ENCODE assay signal across 27 cellular contexts in genomic region chr20:44931911-44932310, GRCh38. TPM values are rescaled to one million over a fixed set of nuclear protein-coding genes. Genes with fewer than 3 reads are reported as not detected.
DNase-seq lines count a peak whose midpoint lies in the region; ATAC-seq, FAIRE-seq and TF ChIP-seq lines count a peak whose summit lies in the region.
"Had no signal": no experiment of that assay in that cellular context is flagged by ENCODE, and none has a peak within 500 bp of the region (broad histone marks: within the 10 kb centered on the region; RNA-seq: fewer than 3 reads in every experiment).

No MANE protein-coding gene starts in this region.

- no peak for TF ChIP-seq CTCF in HCT116 (IDR thresholded peaks at IDR 0.05 in 2 of 3, conservative IDR thresholded peaks at IDR 0.05 in 1 of 3; ENCODE audit: borderline replicate concordance in 1 of 3, insufficient read depth in 1 of 3, low read depth in 2 of 3, low read length in 2 of 3)
- no peak for TF ChIP-seq CTCF in K562 (IDR thresholded peaks at IDR 0.05 in 2 of 3, conservative IDR thresholded peaks at IDR 0.05 in 1 of 3; ENCODE audit: insufficient read depth in 2 of 3, low read depth in 1 of 3, low read length in 3 of 3)

- TF ChIP-seq POLR2A in HCT116 (IDR thresholded peaks at IDR 0.05; ENCODE audit: borderline replicate concordance, extremely low read depth, insufficient read depth, insufficient read length), result no peak
- TF ChIP-seq POLR2A in K562 (conservative IDR thresholded peaks at IDR 0.05), result no peak

- RAD21 ChIA-PET in HCT116 (lab: Charles Lee; ENCODE audit: low non-redundant PET in 1 of 2, low total read pairs in 2 of 2, uncharacterized antibody in 2 of 2, unreplicated experiment in 2 of 2), result no interaction called here

- POLR2A ChIA-PET in HCT116 (lab: Charles Lee), result interaction anchor here (0.6 to 1.3 kb wide), 2 partner anchors 15 to 22 kb away, joined by 3 to 4 read pairs; partner anchors contain the start of gene PABPC1L
- POLR2A ChIA-PET in K562 (lab: Yijun Ruan, JAX), result interaction anchor here (0.6 to 2.8 kb wide), 3 partner anchors 9 to 28 kb away, joined by 3 to 15 read pairs (median 5); partner anchors contain the start of gene TOMM34
- POLR2A ChIA-PET in activated CD4-positive, alpha-beta T cell treated with anti-CD3 and anti-CD28 coated beads for 36 hours (lab: Charles Lee), result no interaction called here
- POLR2A ChIA-PET in HEK293T (lab: Yijun Ruan, JAX), result interaction anchor here (1.0 kb wide), 1 partner anchor 28 kb away, joined by 3 read pairs; the partner anchor contains the start of gene TOMM34

- H3K4me2 ChIP-seq in HCT116 (ENCODE audit: low read length) (no peak overlapping the region), K562 (ENCODE audit: insufficient read depth, low read length) (no peak overlapping the region)
- H3K4me2 ChIP-seq: SK-N-SH had no signal

- no peaks in the 10 kb centered on the region for H3K9me2 ChIP-seq in HCT116 (ENCODE audit: insufficient read depth)
- H3K9me2 ChIP-seq: SK-N-SH had no signal

- H3K9ac ChIP-seq in HCT116 (ENCODE audit: low read length) (no peak overlapping the region), K562 (ENCODE audit: insufficient read depth in 1 of 2, low read depth in 2 of 2, low read length in 2 of 2) (no peak overlapping the region)
- H3K9ac ChIP-seq: SK-N-SH had no signal

- no peaks in the 10 kb centered on the region for H3K9me1 ChIP-seq in K562 (ENCODE audit: control insufficient read depth, insufficient read depth, low read length)

- H3K27ac Mint-ChIP-seq in activated CD4-positive, alpha-beta T cell treated with anti-CD3 and anti-CD28 coated beads for 36 hours, result no peak overlapping the region
- H3K27ac Mint-ChIP-seq: T-helper 1 cell treated with Interleukin-12 subunit alpha and Interleukin-12 subunit beta and Interleukin-4 antibody, amounts not matched to agents 30 μg/mL and 1 μg/mL, for 36 hours had no signal

- WGBS in K562 (ENCODE audit: insufficient coverage, low coverage, missing lambda C conversion rate), result 56% methylated on average over 3 of the region's 3 CpGs

- H4K20me1 ChIP-seq in HCT116 (ENCODE audit: insufficient read depth) (no peaks in the 10 kb centered on the region), K562 (replicated peaks; ENCODE audit: control insufficient read depth, insufficient read depth, low read length) (no peaks in the 10 kb centered on the region; the same call in 1 of the 2 replicates)

- H3K36me3 ChIP-seq in HCT116 (ENCODE audit: control insufficient read depth in 1 of 2, insufficient read depth in 2 of 2, low read length in 2 of 2) (peaks cover 22 to 23% of the 10 kb centered on the region in 2 experiments; a peak in 3 of 4 replicates), K562 (ENCODE audit: control insufficient read depth, insufficient read depth, low read length) (peaks cover 56% of the 10 kb centered on the region; the same call in 2 of the 3 replicates)
- H3K36me3 ChIP-seq: Peyer's patch had no signal

- H3K27me3 Mint-ChIP-seq in activated CD4-positive, alpha-beta T cell treated with anti-CD3 and anti-CD28 coated beads for 36 hours, result no peaks in the 10 kb centered on the region
- H3K27me3 Mint-ChIP-seq: CD8-positive, alpha-beta memory T cell had no signal

- H3K4me3 Mint-ChIP-seq in activated CD4-positive, alpha-beta T cell treated with anti-CD3 and anti-CD28 coated beads for 36 hours, result no peak overlapping the region
- H3K4me3 Mint-ChIP-seq: CD14-positive monocyte; CD8-positive, alpha-beta memory T cell; T-helper 1 cell treated with Interleukin-12 subunit alpha and Interleukin-12 subunit beta and Interleukin-4 antibody, amounts not matched to agents 30 μg/mL and 1 μg/mL, for 36 hours had no signal

- H3K9me3 ChIP-seq in HCT116 (ENCODE audit: control insufficient read depth in 1 of 2, insufficient read depth in 1 of 2, low read depth in 1 of 2, low read length in 2 of 2), result no peaks in the 10 kb centered on the region
- no peaks in the 10 kb centered on the region for H3K9me3 ChIP-seq in K562 (replicated peaks; ENCODE audit: control insufficient read depth, insufficient read depth, low read depth, low read length)
- H3K9me3 ChIP-seq: BE2C, MG63, Peyer's patch, SK-N-SH had no signal

- no peaks in the 10 kb centered on the region for H3K4me1 Mint-ChIP-seq in activated CD4-positive, alpha-beta T cell treated with anti-CD3 and anti-CD28 coated beads for 36 hours
- H3K4me1 Mint-ChIP-seq: CD14-positive monocyte; CD8-positive, alpha-beta memory T cell had no signal

- no peak for DNase-seq in HCT116 (ENCODE audit: low read depth, low spot score)
- DNase-seq in M059J (ENCODE audit: low read depth), result peak; percentile 84
- DNase-seq in K562 (ENCODE audit: extremely low read depth in 1 of 4, low spot score in 3 of 4), result no peak
- no peak for DNase-seq in OCI-M1 (lab: John Stamatoyannopoulos, UW)
- no peak for DNase-seq in activated CD4-positive, alpha-beta T cell treated with anti-CD3 and anti-CD28 coated beads for 36 hours
- DNase-seq in HEK293T (ENCODE audit: extremely low spot score), result no peak
- DNase-seq: ACHN; BE2C; Calu3; CD8-positive, alpha-beta memory T cell; DMS153; DND-41; H7; Kasumi-1; MG63; NCI-H2029; NCI-H446; NCI-H524 treated with DMSO at 0.1 percent for 48 hours; NCI-H82; NK-92 treated with Interleukin-12 subunit alpha and Interleukin-12 subunit beta, amount 100 ng/mL, for 24 hours; Peyer's patch; SK-N-SH; SW 1271 had no signal

- no peak overlapping the region for H3K27ac ChIP-seq in HCT116 (ENCODE audit: low read depth, low read length)
- no peak overlapping the region for H3K27ac ChIP-seq in K562 (ENCODE audit: extremely low read depth, low read depth, low read length)
- H3K27ac ChIP-seq: Peyer's patch had no signal

- H2AFZ ChIP-seq in HCT116 (ENCODE audit: low read depth, low read length, poor library complexity, severe bottlenecking) (no peak overlapping the region), K562 (ENCODE audit: low read depth, low read length) (no peak overlapping the region)

- H3K9me3 Mint-ChIP-seq in activated CD4-positive, alpha-beta T cell treated with anti-CD3 and anti-CD28 coated beads for 36 hours (ENCODE audit: low read depth), result no peaks in the 10 kb centered on the region
- H3K9me3 Mint-ChIP-seq: CD14-positive monocyte; CD8-positive, alpha-beta memory T cell; T-helper 1 cell treated with Interleukin-12 subunit alpha and Interleukin-12 subunit beta and Interleukin-4 antibody, amounts not matched to agents 30 μg/mL and 1 μg/mL, for 36 hours had no signal

- H3K27me3 ChIP-seq in HCT116 (ENCODE audit: insufficient read depth, low read length) (no peaks in the 10 kb centered on the region), K562 (ENCODE audit: control insufficient read depth in 2 of 2, insufficient read depth in 2 of 2, low read length in 2 of 2) (no peaks in the 10 kb centered on the region)
- H3K27me3 ChIP-seq: BE2C, MG63, Peyer's patch had no signal

- in situ Hi-C loops in K562 (cut with MboI), result no loop called here

- H3K79me2 ChIP-seq in HCT116 (ENCODE audit: insufficient read depth, low read length) (no peaks in the 10 kb centered on the region), K562 (ENCODE audit: control insufficient read depth, insufficient read depth, low read length) (no peaks in the 10 kb centered on the region)

- TSS peak; percentile 53 for BruUV-seq in HCT116 (replicated peaks; lab: Mats Ljungman, UMichigan)
- BruUV-seq in K562 (replicated peaks; lab: Mats Ljungman, UMichigan), result TSS peak; percentile 56

- ATAC-seq in HCT116 (no peak), K562 (no peak), HG02678 (IDR thresholded peaks at IDR 0.05; ENCODE audit: unreplicated experiment) (no peak)
- no peak for ATAC-seq in activated CD4-positive, alpha-beta T cell treated with anti-CD3 and anti-CD28 coated beads for 36 hours

- intact Hi-C loops in HCT116 (cut with micrococcal nuclease) (no loop called here), K562 (cut with micrococcal nuclease) (no loop called here)
- intact Hi-C loops in activated CD4-positive, alpha-beta T cell treated with anti-CD3 and anti-CD28 coated beads for 36 hours (cut with DNase I, micrococcal nuclease), result no loop called here

- peaks cover 21% of the 10 kb centered on the region for H3K36me3 Mint-ChIP-seq in activated CD4-positive, alpha-beta T cell treated with anti-CD3 and anti-CD28 coated beads for 36 hours (ENCODE audit: low read depth)

- CTCF ChIA-PET in HCT116 (lab: Charles Lee), result no interaction called here
- CTCF ChIA-PET in K562 (lab: Yijun Ruan, JAX; ENCODE audit: low intra/inter-chr PET ratio), result no interaction called here
- CTCF ChIA-PET in activated CD4-positive, alpha-beta T cell treated with anti-CD3 and anti-CD28 coated beads for 36 hours (lab: Charles Lee), result interaction anchor here (0.8 kb wide), 1 partner anchor 9 kb away, joined by 3 read pairs; no protein-coding TSS in a partner anchor
- CTCF ChIA-PET in HEK293T (lab: Yijun Ruan, JAX), result no interaction called here

- H3K4me1 ChIP-seq in HCT116 (ENCODE audit: control insufficient read depth in 1 of 2, insufficient read depth in 2 of 2, low read length in 2 of 2) (no peaks in the 10 kb centered on the region), K562 (replicated peaks in 1 of 2; ENCODE audit: control insufficient read depth in 2 of 2, insufficient read depth in 2 of 2, low read length in 2 of 2) (no peaks in the 10 kb centered on the region)
- H3K4me1 ChIP-seq: BE2C, Peyer's patch had no signal

- TF ChIP-seq RAD21 in HCT116 (IDR thresholded peaks at IDR 0.05; ENCODE audit: low read depth), result no peak
- no peak for TF ChIP-seq RAD21 in K562 (CRISPR knock-in tag; conservative IDR thresholded peaks at IDR 0.05 in 1 of 2, IDR thresholded peaks at IDR 0.05 in 1 of 2)

- TF ChIP-seq EP300 in K562 (IDR thresholded peaks at IDR 0.05; ENCODE audit: low read length), result no peak

- H3K4me3 ChIP-seq in HCT116 (replicated peaks in 1 of 2; ENCODE audit: low read depth in 1 of 2, low read length in 2 of 2) (no peak overlapping the region), K562 (no peak overlapping the region)
- H3K4me3 ChIP-seq: MG63, Peyer's patch had no signal

- no peak for FAIRE-seq in K562 (lab: Jason Lieb, UNC)
- FAIRE-seq: GM18507 had no signal

RNA-seq across cellular contexts. Expression of gene PABPC1L, which starts 22.1 kb away (rescaled TPM):
- total RNA-seq in HCT116 (2021; ENCODE audit: unreplicated experiment) (127 TPM), K562 (2014; rRNA removed) (15.8 and 22.2 TPM in 2 replicates), K562 (2014; rRNA removed; fragmentation: Illumina TruSeq; extraction: Trizol) (12.6 and 13.8 TPM in 2 replicates), K562 (2015; rRNA removed; fragmentation: Illumina TruSeq; extraction: Trizol) (12.2 and 12.9 TPM in 2 replicates), K562 (2021) (38.8 and 48.2 TPM in 2 replicates)
- polyA plus RNA-seq in HCT116 (2012), result 140 and 170 TPM in 2 replicates
- total RNA-seq in M059J (2014; rRNA removed; shearing (Covaris generic)), result 1.8 and 6.1 TPM in 2 replicates
- total RNA-seq in K562 (2011; cell fraction: chromatin; rRNA removed; ENCODE audit: low replicate concordance), result 609 and 822 TPM in 2 replicates
- 341 and 348 TPM in 2 replicates for total RNA-seq in K562 (2011; cell fraction: nucleolus; rRNA removed)
- 412 and 472 TPM in 2 replicates for total RNA-seq in K562 (2011; cell fraction: nucleoplasm; rRNA removed)
- polyA plus RNA-seq in K562 (2011; rRNA removed) (64.2 and 78.4 TPM in 2 replicates), K562 (2014; fragmentation: Illumina TruSeq; extraction: Trizol) (43.8 and 48.8 TPM in 2 replicates), K562 (2014; fragmentation: Nextera tagmentation; extraction: Ambion mirVana) (1 to 10 TPM; 6.0 to 7.2 TPM), K562 (2014; rRNA removed) (89.7 and 90.3 TPM in 2 replicates)
- 39.8 and 42.7 TPM in 2 replicates for polyA plus RNA-seq in K562 (2011; cell fraction: cytosol; rRNA removed)
- 277 and 391 TPM in 2 replicates for polyA plus RNA-seq in K562 (2011; cell fraction: nucleus; rRNA removed)
- 39.2 and 228 TPM in 2 replicates for polyA plus RNA-seq in K562 (2012)
- 19.6 and 23.4 TPM in 2 replicates for polyA minus RNA-seq in K562 (2011; rRNA and poly(A)+ RNA removed)
- 7.3 and 13.4 TPM in 2 replicates for polyA minus RNA-seq in K562 (2011; cell fraction: cytosol; rRNA and poly(A)+ RNA removed)
- polyA minus RNA-seq in K562 (2011; cell fraction: nucleus; rRNA and poly(A)+ RNA removed), result 52.9 and 54.2 TPM in 2 replicates
- total RNA-seq in activated CD4-positive, alpha-beta T cell treated with anti-CD3 and anti-CD28 coated beads for 36 hours, result 10 to 100 TPM; 61.7 to 71.3 TPM

RNA-seq across cellular contexts. Expression of gene TOMM34, which starts 28.3 kb away (rescaled TPM):
- 51.7 TPM for total RNA-seq in HCT116 (2021; ENCODE audit: unreplicated experiment)
- 35.9 and 47.4 TPM in 2 replicates for polyA plus RNA-seq in HCT116 (2012)
- total RNA-seq in M059J (2014; rRNA removed; shearing (Covaris generic)), result 113 and 118 TPM in 2 replicates
- 7.3 and 11.7 TPM in 2 replicates for total RNA-seq in K562 (2011; cell fraction: chromatin; rRNA removed; ENCODE audit: low replicate concordance)
- 10.5 and 10.8 TPM in 2 replicates for total RNA-seq in K562 (2011; cell fraction: nucleolus; rRNA removed)
- 13.0 and 16.9 TPM in 2 replicates for total RNA-seq in K562 (2011; cell fraction: nucleoplasm; rRNA removed)
- 41.7 and 49.7 TPM in 2 replicates for total RNA-seq in K562 (2014; rRNA removed)
- 30.9 and 31.7 TPM in 2 replicates for total RNA-seq in K562 (2014; rRNA removed; fragmentation: Illumina TruSeq; extraction: Trizol)
- 30.3 and 31.4 TPM in 2 replicates for total RNA-seq in K562 (2015; rRNA removed; fragmentation: Illumina TruSeq; extraction: Trizol)
- 41.3 and 43.4 TPM in 2 replicates for total RNA-seq in K562 (2021)
- 49.1 and 56.0 TPM in 2 replicates for polyA plus RNA-seq in K562 (2011; rRNA removed)
- 50.8 and 67.9 TPM in 2 replicates for polyA plus RNA-seq in K562 (2011; cell fraction: cytosol; rRNA removed)
- polyA plus RNA-seq in K562 (2011; cell fraction: nucleus; rRNA removed), result 34.3 and 45.6 TPM in 2 replicates
- 34.8 and 51.5 TPM in 2 replicates for polyA plus RNA-seq in K562 (2012)
- polyA plus RNA-seq in K562 (2014; fragmentation: Illumina TruSeq; extraction: Trizol), result 62.6 and 69.4 TPM in 2 replicates
- 10 to 100 TPM; 18.1 to 32.6 TPM for polyA plus RNA-seq in K562 (2014; fragmentation: Nextera tagmentation; extraction: Ambion mirVana)
- polyA plus RNA-seq in K562 (2014; rRNA removed), result 44.8 and 50.6 TPM in 2 replicates
- 24.5 and 32.5 TPM in 2 replicates for polyA minus RNA-seq in K562 (2011; rRNA and poly(A)+ RNA removed)
- 15.4 and 19.2 TPM in 2 replicates for polyA minus RNA-seq in K562 (2011; cell fraction: cytosol; rRNA and poly(A)+ RNA removed)
- 7.7 and 9.7 TPM in 2 replicates for polyA minus RNA-seq in K562 (2011; cell fraction: nucleus; rRNA and poly(A)+ RNA removed)
- 10 to 100 TPM; 56.5 to 61.2 TPM for total RNA-seq in activated CD4-positive, alpha-beta T cell treated with anti-CD3 and anti-CD28 coated beads for 36 hours

RNA-seq across cellular contexts. Expression of gene STK4, which starts 34.4 kb away (rescaled TPM):
- total RNA-seq in HCT116 (2021; ENCODE audit: unreplicated experiment), result 45.4 TPM
- polyA plus RNA-seq in HCT116 (2012), result 10.2 and 11.5 TPM in 2 replicates
- 39.0 and 56.0 TPM in 2 replicates for total RNA-seq in M059J (2014; rRNA removed; shearing (Covaris generic))
- 54.9 and 167 TPM in 2 replicates for total RNA-seq in K562 (2011; cell fraction: chromatin; rRNA removed; ENCODE audit: low replicate concordance)
- total RNA-seq in K562 (2011; cell fraction: nucleolus; rRNA removed), result 25.5 and 35.5 TPM in 2 replicates
- 67.2 and 90.2 TPM in 2 replicates for total RNA-seq in K562 (2011; cell fraction: nucleoplasm; rRNA removed)
- 17.1 and 19.8 TPM in 2 replicates for total RNA-seq in K562 (2014; rRNA removed)
- total RNA-seq in K562 (2014; rRNA removed; fragmentation: Illumina TruSeq; extraction: Trizol), result 30.6 and 33.8 TPM in 2 replicates
- 27.6 and 30.4 TPM in 2 replicates for total RNA-seq in K562 (2015; rRNA removed; fragmentation: Illumina TruSeq; extraction: Trizol)
- 27.4 and 27.5 TPM in 2 replicates for total RNA-seq in K562 (2021)
- 22.7 and 29.7 TPM in 2 replicates for polyA plus RNA-seq in K562 (2011; rRNA removed)
- 7.7 and 11.9 TPM in 2 replicates for polyA plus RNA-seq in K562 (2011; cell fraction: cytosol; rRNA removed)
- 23.9 and 27.6 TPM in 2 replicates for polyA plus RNA-seq in K562 (2011; cell fraction: nucleus; rRNA removed)
- polyA plus RNA-seq in K562 (2012), result 12.6 and 13.5 TPM in 2 replicates
- 20.3 and 22.2 TPM in 2 replicates for polyA plus RNA-seq in K562 (2014; fragmentation: Illumina TruSeq; extraction: Trizol)
- 10 to 100 TPM; 11.9 to 12.0 TPM for polyA plus RNA-seq in K562 (2014; fragmentation: Nextera tagmentation; extraction: Ambion mirVana)
- polyA plus RNA-seq in K562 (2014; rRNA removed), result 16.7 and 19.0 TPM in 2 replicates
- 47.4 and 53.4 TPM in 2 replicates for polyA minus RNA-seq in K562 (2011; rRNA and poly(A)+ RNA removed)
- polyA minus RNA-seq in K562 (2011; cell fraction: cytosol; rRNA and poly(A)+ RNA removed), result 10.5 and 13.9 TPM in 2 replicates
- 34.6 and 48.3 TPM in 2 replicates for polyA minus RNA-seq in K562 (2011; cell fraction: nucleus; rRNA and poly(A)+ RNA removed)
- total RNA-seq in activated CD4-positive, alpha-beta T cell treated with anti-CD3 and anti-CD28 coated beads for 36 hours, result 100 to 1,000 TPM; 156 to 164 TPM

RNA-seq across cellular contexts. Expression of gene YWHAB, which starts 46.4 kb away (rescaled TPM):
- total RNA-seq in HCT116 (2021; ENCODE audit: unreplicated experiment) (200 TPM), K562 (2014; rRNA removed) (60.6 and 70.0 TPM in 2 replicates), K562 (2014; rRNA removed; fragmentation: Illumina TruSeq; extraction: Trizol) (96.1 and 109 TPM in 2 replicates), K562 (2015; rRNA removed; fragmentation: Illumina TruSeq; extraction: Trizol) (83.8 and 90.4 TPM in 2 replicates), K562 (2021) (178 and 180 TPM in 2 replicates)
- 67.0 and 89.6 TPM in 2 replicates for polyA plus RNA-seq in HCT116 (2012)
- 135 and 185 TPM in 2 replicates for total RNA-seq in M059J (2014; rRNA removed; shearing (Covaris generic))
- 25.3 and 55.8 TPM in 2 replicates for total RNA-seq in K562 (2011; cell fraction: chromatin; rRNA removed; ENCODE audit: low replicate concordance)
- total RNA-seq in K562 (2011; cell fraction: nucleolus; rRNA removed), result 18.7 and 19.3 TPM in 2 replicates
- 38.6 and 71.2 TPM in 2 replicates for total RNA-seq in K562 (2011; cell fraction: nucleoplasm; rRNA removed)
- polyA plus RNA-seq in K562 (2011; rRNA removed) (67.3 and 93.0 TPM in 2 replicates), K562 (2014; fragmentation: Illumina TruSeq; extraction: Trizol) (166 and 185 TPM in 2 replicates), K562 (2014; fragmentation: Nextera tagmentation; extraction: Ambion mirVana) (100 to 1,000 TPM; 106 to 124 TPM), K562 (2014; rRNA removed) (78.1 and 78.3 TPM in 2 replicates)
- 28.7 and 49.4 TPM in 2 replicates for polyA plus RNA-seq in K562 (2011; cell fraction: cytosol; rRNA removed)
- polyA plus RNA-seq in K562 (2011; cell fraction: nucleus; rRNA removed), result 22.9 and 33.5 TPM in 2 replicates
- 138 and 141 TPM in 2 replicates for polyA plus RNA-seq in K562 (2012)
- 67.1 and 73.1 TPM in 2 replicates for polyA minus RNA-seq in K562 (2011; rRNA and poly(A)+ RNA removed)
- polyA minus RNA-seq in K562 (2011; cell fraction: cytosol; rRNA and poly(A)+ RNA removed), result 41.1 and 51.6 TPM in 2 replicates
- 14.5 and 26.2 TPM in 2 replicates for polyA minus RNA-seq in K562 (2011; cell fraction: nucleus; rRNA and poly(A)+ RNA removed)
- total RNA-seq in activated CD4-positive, alpha-beta T cell treated with anti-CD3 and anti-CD28 coated beads for 36 hours, result 100 to 1,000 TPM; 273 to 326 TPM
